ENCODE assay signal across 9 cellular contexts in the genomic region with DNA sequence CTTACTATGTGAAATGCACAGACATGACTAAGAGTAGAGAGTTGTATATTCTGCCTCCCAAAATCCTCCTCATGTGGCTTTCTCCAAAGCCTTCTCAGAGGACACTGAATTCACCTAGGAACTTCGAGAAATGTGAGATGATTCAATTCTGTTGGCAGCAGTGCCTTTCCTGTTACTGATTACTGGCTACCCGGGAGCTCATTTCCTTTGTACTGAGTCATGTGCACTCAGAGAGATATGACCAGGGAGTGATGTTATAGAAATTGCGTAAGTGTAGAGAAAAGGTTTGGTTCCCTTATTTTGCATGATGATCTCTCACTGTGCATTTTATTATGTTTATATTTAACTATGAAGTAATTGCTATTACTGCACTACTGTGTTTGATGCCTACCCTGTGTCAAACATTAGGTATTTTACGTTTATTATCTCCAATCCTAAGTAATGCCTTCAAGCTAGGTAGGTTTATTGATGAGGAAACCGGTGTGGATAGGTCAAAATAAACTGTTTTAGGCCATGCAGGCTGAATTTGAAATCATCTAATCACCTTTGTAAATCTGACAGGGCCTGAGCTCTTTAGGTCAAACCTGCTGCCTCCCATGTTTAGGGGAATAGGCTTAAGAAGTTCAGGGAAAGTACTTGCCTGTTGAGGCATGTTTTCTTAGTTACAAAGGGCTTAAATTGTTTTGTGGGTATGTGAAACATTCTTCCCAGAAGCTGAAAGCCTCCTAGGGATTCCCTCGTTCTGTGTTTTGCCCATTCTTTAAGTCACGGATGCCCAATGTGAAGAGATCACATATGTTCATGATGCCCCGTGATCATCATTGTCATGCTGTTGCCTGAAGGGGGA.
DNase-seq lines count a peak whose midpoint lies in the region; ATAC-seq and TF ChIP-seq lines count a peak whose summit lies in the region.
"Had no signal": no experiment of that assay in that cellular context is flagged by ENCODE, and none has a peak within 500 bp of the region (broad histone marks: within the 10 kb centered on the region; RNA-seq: fewer than 3 reads in every experiment).

No MANE protein-coding gene starts in this region.

- H3K4me1 Mint-ChIP-seq in type B pancreatic cell (ENCODE audit: unreplicated experiment): peaks cover 42% of the 10 kb centered on the region

- H3K27ac Mint-ChIP-seq in type B pancreatic cell: peak overlapping the region; percentile 72

- TF ChIP-seq CTCF in GM06990 (IDR thresholded peaks at IDR 0.05; ENCODE audit: insufficient read depth, low read length, poor library complexity, severe bottlenecking): no peak
- TF ChIP-seq CTCF in HCT116 (IDR thresholded peaks at IDR 0.05 in 2 of 3, conservative IDR thresholded peaks at IDR 0.05 in 1 of 3; ENCODE audit: borderline replicate concordance in 1 of 3, insufficient read depth in 1 of 3, low read depth in 2 of 3, low read length in 2 of 3): no peak
- TF ChIP-seq CTCF in type B pancreatic cell (conservative IDR thresholded peaks at IDR 0.05): no peak
- no peak for TF ChIP-seq CTCF in GM13976 (IDR thresholded peaks at IDR 0.05; ENCODE audit: borderline replicate concordance, control extremely low read depth, extremely low read depth, insufficient read depth, missing control alignments)

- H3K79me2 ChIP-seq in HCT116 (ENCODE audit: insufficient read depth, low read length): peaks cover 22% of the 10 kb centered on the region

- H3K9me2 ChIP-seq in HCT116 (ENCODE audit: insufficient read depth): no peaks in the 10 kb centered on the region

- H3K9me3 Mint-ChIP-seq in type B pancreatic cell: no peaks in the 10 kb centered on the region

- peaks cover 7% of the 10 kb centered on the region for H3K36me3 Mint-ChIP-seq in type B pancreatic cell

- H3K27me3 ChIP-seq in GM06990 (replicated peaks; ENCODE audit: control insufficient read depth, insufficient read depth, low read length): no peaks in the 10 kb centered on the region; the same call in 1 of the 2 replicates
- no peaks in the 10 kb centered on the region for H3K27me3 ChIP-seq in HCT116 (ENCODE audit: insufficient read depth, low read length)

- peak; percentile 36 for TF ChIP-seq RAD21 in HCT116 (IDR thresholded peaks at IDR 0.05; ENCODE audit: low read depth)

- POLR2A ChIA-PET in HCT116 (lab: Charles Lee): no interaction called here

- TF ChIP-seq POLR2A in HCT116 (IDR thresholded peaks at IDR 0.05; ENCODE audit: borderline replicate concordance, extremely low read depth, insufficient read depth, insufficient read length): no peak

- H3K4me3 ChIP-seq in GM06990 (replicated peaks; ENCODE audit: low read depth, low read length): no peak overlapping the region
- peak overlapping the region in 1 of 2 experiments; percentile 15; a peak in 2 of 4 replicates for H3K4me3 ChIP-seq in HCT116 (replicated peaks in 1 of 2; ENCODE audit: low read depth in 1 of 2, low read length in 2 of 2)

- no peak overlapping the region for H2AFZ ChIP-seq in HCT116 (ENCODE audit: low read depth, low read length, poor library complexity, severe bottlenecking)

- RAD21 ChIA-PET in HCT116 (lab: Charles Lee; ENCODE audit: low non-redundant PET in 1 of 2, low total read pairs in 2 of 2, uncharacterized antibody in 2 of 2, unreplicated experiment in 2 of 2): no interaction called here

- H3K36me3 ChIP-seq in GM06990 (ENCODE audit: control insufficient read depth, insufficient read depth, low read length) (no peaks in the 10 kb centered on the region), HCT116 (ENCODE audit: control insufficient read depth in 1 of 2, insufficient read depth in 2 of 2, low read length in 2 of 2) (no peaks in the 10 kb centered on the region)

- BruUV-seq in HCT116 (replicated peaks; lab: Mats Ljungman, UMichigan): no TSS peak

- peak; percentile 27 for DNase-seq in GM06990 (ENCODE audit: extremely low read depth, insufficient read length)
- DNase-seq in HCT116 (ENCODE audit: low read depth, low spot score): peak; percentile 75
- peak; percentile 94 for DNase-seq in MV-4-11 (lab: John Stamatoyannopoulos, UW)
- DNase-seq in brain pericyte (ENCODE audit: low read depth, low spot score): peak; percentile 83
- DNase-seq in left kidney (ENCODE audit: low read depth, low spot score): peak; percentile 40
- DNase-seq in type B pancreatic cell (ENCODE audit: extremely low spot score, unreplicated experiment): no peak
- no peak for DNase-seq in GM13976 (ENCODE audit: low spot score)
- no peak for DNase-seq in GM19238 (ENCODE audit: insufficient read length, low spot score)

- peak overlapping the region; percentile 52; the same call in 1 of the 2 replicates for H3K27ac ChIP-seq in HCT116 (ENCODE audit: low read depth, low read length)
- H3K27ac ChIP-seq: VCaP had no signal

- H3K27me3 Mint-ChIP-seq in type B pancreatic cell: no peaks in the 10 kb centered on the region

- peak overlapping the region; percentile 63 for H3K4me2 ChIP-seq in HCT116 (ENCODE audit: low read length)

- peak; percentile 94 for ATAC-seq in HCT116

- peaks cover 13 to 22% of the 10 kb centered on the region in 2 experiments for H3K4me1 ChIP-seq in HCT116 (ENCODE audit: control insufficient read depth in 1 of 2, insufficient read depth in 2 of 2, low read length in 2 of 2)

- in situ Hi-C loops in GM13976 (cut with MboI; ENCODE audit: low sequenced_read_pairs, unreplicated experiment): no loop called here

- H3K9me3 ChIP-seq in HCT116 (ENCODE audit: control insufficient read depth in 1 of 2, insufficient read depth in 1 of 2, low read depth in 1 of 2, low read length in 2 of 2): no peaks in the 10 kb centered on the region

- intact Hi-C loops in HCT116 (cut with micrococcal nuclease): no loop called here

- CTCF ChIA-PET in HCT116 (lab: Charles Lee): no interaction called here

- H4K20me1 ChIP-seq in HCT116 (ENCODE audit: insufficient read depth): no peaks in the 10 kb centered on the region

- H3K9ac ChIP-seq in HCT116 (ENCODE audit: low read length): 0 out of 2 replicates have a peak overlapping the region, but pooled peaks have one; percentile 16

- H3K4me3 Mint-ChIP-seq in type B pancreatic cell: peak overlapping the region; percentile 19

TF ChIP-seq in HCT116, 20 proteins besides CTCF, POLR2A, EP300 and RAD21 (continues in another document):
- peak; percentile 53; the same call in 1 of the 2 replicates for TF ChIP-seq SIN3A (IDR thresholded peaks at IDR 0.05; ENCODE audit: low read depth)
- peak; percentile 83 for TF ChIP-seq FOSL1 (IDR thresholded peaks at IDR 0.05; ENCODE audit: low read depth)
- TF ChIP-seq EZH2phosphoT487 (IDR thresholded peaks at IDR 0.05; ENCODE audit: borderline replicate concordance): no peak
- peak; percentile 91; the same call in 1 of the 2 replicates for TF ChIP-seq CBX3 (IDR thresholded peaks at IDR 0.05; ENCODE audit: low read depth)
- TF ChIP-seq CEBPB (IDR thresholded peaks at IDR 0.05; ENCODE audit: low read depth): peak; percentile 98
- TF ChIP-seq JUND (IDR thresholded peaks at IDR 0.05): peak; percentile 81
- TF ChIP-seq EGR1 (IDR thresholded peaks at IDR 0.05; ENCODE audit: low read depth): no peak
- TF ChIP-seq SP1 (IDR thresholded peaks at IDR 0.05; ENCODE audit: low read depth): peak; percentile 70
- TF ChIP-seq, protein P1, sequence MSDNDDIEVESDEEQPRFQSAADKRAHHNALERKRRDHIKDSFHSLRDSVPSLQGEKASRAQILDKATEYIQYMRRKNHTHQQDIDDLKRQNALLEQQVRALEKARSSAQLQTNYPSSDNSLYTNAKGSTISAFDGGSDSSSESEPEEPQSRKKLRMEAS (IDR thresholded peaks at IDR 0.05): peak; percentile 76
- peak; percentile 25 for TF ChIP-seq YY1 (IDR thresholded peaks at IDR 0.05; ENCODE audit: extremely low read depth, insufficient replicate concordance, low read depth, low read length)
- TF ChIP-seq, protein P2, sequence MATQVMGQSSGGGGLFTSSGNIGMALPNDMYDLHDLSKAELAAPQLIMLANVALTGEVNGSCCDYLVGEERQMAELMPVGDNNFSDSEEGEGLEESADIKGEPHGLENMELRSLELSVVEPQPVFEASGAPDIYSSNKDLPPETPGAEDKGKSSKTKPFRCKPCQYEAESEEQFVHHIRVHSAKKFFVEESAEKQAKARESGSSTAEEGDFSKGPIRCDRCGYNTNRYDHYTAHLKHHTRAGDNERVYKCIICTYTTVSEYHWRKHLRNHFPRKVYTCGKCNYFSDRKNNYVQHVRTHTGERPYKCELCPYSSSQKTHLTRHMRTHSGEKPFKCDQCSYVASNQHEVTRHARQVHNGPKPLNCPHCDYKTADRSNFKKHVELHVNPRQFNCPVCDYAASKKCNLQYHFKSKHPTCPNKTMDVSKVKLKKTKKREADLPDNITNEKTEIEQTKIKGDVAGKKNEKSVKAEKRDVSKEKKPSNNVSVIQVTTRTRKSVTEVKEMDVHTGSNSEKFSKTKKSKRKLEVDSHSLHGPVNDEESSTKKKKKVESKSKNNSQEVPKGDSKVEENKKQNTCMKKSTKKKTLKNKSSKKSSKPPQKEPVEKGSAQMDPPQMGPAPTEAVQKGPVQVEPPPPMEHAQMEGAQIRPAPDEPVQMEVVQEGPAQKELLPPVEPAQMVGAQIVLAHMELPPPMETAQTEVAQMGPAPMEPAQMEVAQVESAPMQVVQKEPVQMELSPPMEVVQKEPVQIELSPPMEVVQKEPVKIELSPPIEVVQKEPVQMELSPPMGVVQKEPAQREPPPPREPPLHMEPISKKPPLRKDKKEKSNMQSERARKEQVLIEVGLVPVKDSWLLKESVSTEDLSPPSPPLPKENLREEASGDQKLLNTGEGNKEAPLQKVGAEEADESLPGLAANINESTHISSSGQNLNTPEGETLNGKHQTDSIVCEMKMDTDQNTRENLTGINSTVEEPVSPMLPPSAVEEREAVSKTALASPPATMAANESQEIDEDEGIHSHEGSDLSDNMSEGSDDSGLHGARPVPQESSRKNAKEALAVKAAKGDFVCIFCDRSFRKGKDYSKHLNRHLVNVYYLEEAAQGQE (IDR thresholded peaks at IDR 0.05; ENCODE audit: low read depth): no peak
- no peak for TF ChIP-seq SRF (IDR thresholded peaks at IDR 0.05; ENCODE audit: low read depth)
- TF ChIP-seq EZH2 (IDR thresholded peaks at IDR 0.05): no peak
- peak; percentile 36; the same call in 1 of the 2 replicates for TF ChIP-seq POLR2AphosphoS5 (IDR thresholded peaks at IDR 0.05; ENCODE audit: low read depth, low read length)
- TF ChIP-seq, protein P3, sequence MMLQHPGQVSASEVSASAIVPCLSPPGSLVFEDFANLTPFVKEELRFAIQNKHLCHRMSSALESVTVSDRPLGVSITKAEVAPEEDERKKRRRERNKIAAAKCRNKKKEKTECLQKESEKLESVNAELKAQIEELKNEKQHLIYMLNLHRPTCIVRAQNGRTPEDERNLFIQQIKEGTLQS (IDR thresholded peaks at IDR 0.05): no peak
- no peak for TF ChIP-seq ZNF274 (IDR thresholded peaks at IDR 0.05; ENCODE audit: low read depth, low read length)
- TF ChIP-seq ZFX (IDR thresholded peaks at IDR 0.05): no peak

Comparison
In these comparisons a context has a peak if more than half of its experiments do, and no peak if none do; other contexts are left out.
1. DNase-seq: peak in GM06990 (single experiment), HCT116 (single experiment), MV-4-11 (single experiment), brain pericyte (single experiment) and left kidney (single experiment); none in type B pancreatic cell (single experiment), GM13976 (single experiment) and GM19238 (single experiment).